In genomic region chr4:168740686-168741085, GRCh38 we compare ENCODE assay signal across 17 cellular contexts.
"Had no signal": no experiment of that assay in that cellular context is flagged by ENCODE, and none has a peak within 500 bp of the region (broad histone marks: within the 10 kb centered on the region; RNA-seq: fewer than 3 reads in every experiment).

No MANE protein-coding gene starts in this region.

- H3K4me3 ChIP-seq: coronary artery, lung, psoas muscle, right lobe of liver, thoracic aorta had no signal

- DNase-seq: effector CD4-positive, alpha-beta T cell; kidney; left colon; left ventricle myocardium superior; mesenchymal stem cell; naive B cell; nephron progenitor cell; psoas muscle; retina; right lobe of liver; stimulated activated CD4-positive, alpha-beta T cell treated with anti-CD3 and anti-CD28 coated beads, Interleukin-2, amount 100 ng/mL, for 24 hours; stimulated activated CD4-positive, alpha-beta T cell treated with anti-CD3 and anti-CD28 coated beads, Interleukin-4, amount 100 ng/mL, for 4 hours; stimulated activated naive B cell treated with anti-CD40 and anti-IgM and Interleukin-4, amounts not matched to agents 10 μg/mL and 1 μg/mL and 100 μg/mL, for 72 hours; stimulated activated naive CD8-positive, alpha-beta T cell treated with anti-CD3 and anti-CD28 coated beads, Interleukin-15, amount 100 ng/mL, for 72 hours had no signal

- H3K27ac Mint-ChIP-seq: naive B cell; stimulated activated naive CD8-positive, alpha-beta T cell treated with anti-CD3 and anti-CD28 coated beads, Interleukin-15, amount 100 ng/mL, for 72 hours had no signal

- H3K9me3 Mint-ChIP-seq: naive B cell; nephron progenitor cell; stimulated activated naive B cell treated with anti-CD40 and anti-IgM and Interleukin-4, amounts not matched to agents 10 μg/mL and 1 μg/mL and 100 μg/mL, for 72 hours; stimulated activated naive CD8-positive, alpha-beta T cell treated with anti-CD3 and anti-CD28 coated beads, Interleukin-15, amount 100 ng/mL, for 72 hours had no signal

- H3K27me3 ChIP-seq: right lobe of liver had no signal

- H3K27ac ChIP-seq: coronary artery, psoas muscle, right lobe of liver, thoracic aorta had no signal

- H3K4me1 ChIP-seq: right lobe of liver had no signal

- H3K4me3 Mint-ChIP-seq: naive B cell; nephron progenitor cell; stimulated activated naive CD8-positive, alpha-beta T cell treated with anti-CD3 and anti-CD28 coated beads, Interleukin-15, amount 100 ng/mL, for 72 hours had no signal

- H3K36me3 ChIP-seq: right lobe of liver, thoracic aorta had no signal

- H3K36me3 Mint-ChIP-seq: naive B cell; stimulated activated naive B cell treated with anti-CD40 and anti-IgM and Interleukin-4, amounts not matched to agents 10 μg/mL and 1 μg/mL and 100 μg/mL, for 72 hours had no signal

- FAIRE-seq: kidney had no signal

- H3K4me1 Mint-ChIP-seq: stimulated activated naive CD8-positive, alpha-beta T cell treated with anti-CD3 and anti-CD28 coated beads, Interleukin-15, amount 100 ng/mL, for 72 hours had no signal

- H3K9me3 ChIP-seq: psoas muscle, right lobe of liver, thoracic aorta had no signal
